Comparison of ENCODE assay signal across 9 cellular contexts in genomic region chr5:178046757-178047399, GRCh38. TPM values are rescaled to one million over a fixed set of nuclear protein-coding genes. Genes with fewer than 3 reads are reported as not detected.
"Had no signal": no experiment of that assay in that cellular context is flagged by ENCODE, and none has a peak within 500 bp of the region (broad histone marks: within the 10 kb centered on the region; RNA-seq: fewer than 3 reads in every experiment).

No MANE protein-coding gene starts in this region.

RNA-seq across cellular contexts. Expression of gene PROP1, which starts 50.8 kb away (rescaled TPM):
- total RNA-seq: activated CD8-positive, alpha-beta memory T cell treated with anti-CD3 and anti-CD28 coated beads, Interleukin-2, amount 10 ng/mL, durations not matched to agents 7 days and 5 days; activated naive CD4-positive, alpha-beta T cell treated with anti-CD3 and anti-CD28 coated beads, Interleukin-2, amount 50 U/mL, for 72 hours; activated T-helper 1 cell treated with anti-CD3 and anti-CD28 coated beads, Interleukin-12 subunit alpha, Interleukin-12 subunit beta, Interleukin-2, Interleukin-4 antibody, amounts not matched to agents 30 ng/mL and 10 ng/mL and 1 ng/mL, durations not matched to agents 14 hours and 24 hours and 36 hours; cardiac muscle cell; MCF 10A; PC-9; RPMI7951; T-helper 2 cell treated with Interferon-gamma antibody and Interleukin-4, amounts not matched to agents 100 ng/mL and 5 ng/mL, for 36 hours had no signal
- polyA plus RNA-seq: adipose tissue, cardiac muscle cell had no signal
